8 cellular contexts compared by ENCODE assay signal in the genomic region with DNA sequence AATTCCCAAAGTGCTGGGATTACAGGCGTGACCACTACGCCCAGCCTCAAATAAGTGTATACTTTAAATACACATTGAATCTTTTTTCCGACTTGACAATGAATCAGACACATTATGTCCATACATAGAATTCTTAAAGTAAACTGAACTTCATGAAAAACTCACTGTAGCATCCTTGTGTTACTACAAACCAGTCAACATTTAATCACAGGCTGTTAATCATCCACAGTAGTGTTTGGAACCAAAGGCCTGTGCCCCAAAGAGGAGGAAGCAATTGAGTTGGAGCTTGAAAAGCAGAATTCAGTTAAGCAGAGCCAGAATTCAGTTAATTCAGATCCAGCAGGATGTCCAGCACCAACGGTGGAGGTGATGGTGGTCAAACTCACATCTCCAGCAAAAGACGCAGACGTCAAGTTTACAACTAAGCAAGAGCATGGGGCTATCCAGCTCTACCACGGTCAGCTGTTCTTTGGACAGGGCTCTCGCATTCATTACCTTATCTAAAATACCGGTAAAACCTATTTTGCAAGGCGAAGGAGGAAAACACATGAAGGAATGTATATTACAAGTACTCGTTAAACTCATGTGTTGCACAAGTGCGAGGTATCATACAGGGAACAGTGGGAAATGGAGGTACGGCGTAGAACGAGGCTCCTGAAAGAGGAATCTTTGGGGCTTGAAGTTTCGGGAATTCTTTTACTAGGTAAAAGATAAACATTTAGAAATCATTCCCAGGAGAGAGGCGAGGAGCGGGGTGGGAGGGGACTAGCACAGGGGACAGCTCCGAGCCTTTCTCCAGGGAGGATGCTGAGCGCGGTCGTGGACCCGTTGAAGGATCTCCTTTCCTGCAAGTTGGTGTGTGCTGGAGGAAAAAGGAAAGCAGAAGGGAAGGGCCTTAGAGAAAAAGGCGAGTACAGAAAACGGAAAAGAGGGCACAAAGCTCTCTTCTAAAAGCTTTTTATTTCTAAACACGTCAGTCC. TPM values are rescaled to one million over a fixed set of nuclear protein-coding genes. Genes with fewer than 3 reads are reported as not detected.
DNase-seq lines count a peak whose midpoint lies in the region; ATAC-seq and TF ChIP-seq lines count a peak whose summit lies in the region.

No MANE protein-coding gene starts in this region.

- H3K4me3 Mint-ChIP-seq in Caco-2 (ENCODE audit: unreplicated experiment): peak overlapping the region; percentile 81
- H3K4me3 Mint-ChIP-seq in activated B cell treated with CpG ODN at 0.5 μM for 24 hours: peak overlapping the region; percentile 94

- H4K91ac ChIP-seq in trophoblast cell (ENCODE audit: low read depth, low read length): no peak overlapping the region

- H2BK120ac ChIP-seq in trophoblast cell (ENCODE audit: insufficient read depth, low read length, poor library complexity): no peak overlapping the region

- H2AK5ac ChIP-seq in trophoblast cell (ENCODE audit: low read length): no peak overlapping the region

- H3K9me3 ChIP-seq in Caco-2 (no peaks in the 10 kb centered on the region), trophoblast cell (ENCODE audit: insufficient read depth, low read depth, low read length) (no peaks in the 10 kb centered on the region)

- H3K27me3 ChIP-seq in Caco-2 (replicated peaks; ENCODE audit: control insufficient read depth, insufficient read depth, low read length) (no peaks in the 10 kb centered on the region), trophoblast cell (ENCODE audit: insufficient read depth, low read length) (no peaks in the 10 kb centered on the region)

- no peak overlapping the region for H3K23ac ChIP-seq in trophoblast cell (ENCODE audit: low read length)

- H3K27me3 Mint-ChIP-seq in Caco-2 (ENCODE audit: insufficient read depth, unreplicated experiment) (no peaks in the 10 kb centered on the region), activated B cell treated with CpG ODN at 0.5 μM for 24 hours (no peaks in the 10 kb centered on the region)

- peaks cover 9% of the 10 kb centered on the region for H3K79me2 ChIP-seq in trophoblast cell (ENCODE audit: control insufficient read depth, insufficient read depth, low read length, poor library complexity)

- TF ChIP-seq CTCF in Caco-2 (IDR thresholded peaks at IDR 0.05; ENCODE audit: insufficient read depth in 1 of 2, low read depth in 1 of 2, low read length in 1 of 2, severe bottlenecking in 1 of 2, unreplicated experiment in 1 of 2): no peak
- no peak for TF ChIP-seq CTCF in activated B cell treated with CpG ODN at 0.5 μM for 24 hours (IDR thresholded peaks at IDR 0.05)

- H3K14ac ChIP-seq in trophoblast cell (ENCODE audit: low read length): no peak overlapping the region

- H2BK12ac ChIP-seq in trophoblast cell (ENCODE audit: low read length): no peak overlapping the region

- CTCF ChIA-PET in Caco-2 (lab: Charles Lee) (no interaction called here), activated B cell treated with CpG ODN at 0.5 μM for 24 hours (lab: Charles Lee) (interaction anchor here (0.8 to 1.5 kb wide), 4 partner anchors 68 to 156 kb away, joined by 3 to 6 read pairs (median 3); no protein-coding TSS in a partner anchor)

- no TSS peak for BruUV-seq in Caco-2 (replicated peaks; lab: Mats Ljungman, UMichigan)

- no peak overlapping the region for H3K4ac ChIP-seq in trophoblast cell (ENCODE audit: low read depth, low read length)

- H3K18ac ChIP-seq in trophoblast cell (ENCODE audit: low read length): no peak overlapping the region

- H3K27ac ChIP-seq in trophoblast cell (ENCODE audit: low read depth, low read length): no peak overlapping the region

- H4K12ac ChIP-seq in trophoblast cell (ENCODE audit: low read depth, low read length): no peak overlapping the region

- H3K36me3 Mint-ChIP-seq in Caco-2 (ENCODE audit: insufficient read depth, unreplicated experiment): peaks cover 4% of the 10 kb centered on the region
- peaks cover 49% of the 10 kb centered on the region for H3K36me3 Mint-ChIP-seq in activated B cell treated with CpG ODN at 0.5 μM for 24 hours (ENCODE audit: low read depth)

- H3K27ac Mint-ChIP-seq in Caco-2 (ENCODE audit: unreplicated experiment) (no peak overlapping the region), activated B cell treated with CpG ODN at 0.5 μM for 24 hours (peak overlapping the region; percentile 92)

- intact Hi-C loops in Caco-2 (cut with micrococcal nuclease; ENCODE audit: unreplicated experiment) (loop anchor here (5.0 to 10.0 kb wide), 3 partner anchors 59 to 157 kb away; a partner anchor contains a TSS), activated B cell treated with CpG ODN at 0.5 μM for 24 hours (cut with micrococcal nuclease) (loop anchor here (2.0 to 5.0 kb wide), 3 partner anchors 541 to 1151 kb away; a partner anchor contains a TSS)

- H3K4me3 ChIP-seq in Caco-2 (ENCODE audit: low read depth, low read length) (peak overlapping the region; percentile 79), trophoblast cell (ENCODE audit: low read depth, low read length) (peak overlapping the region; percentile 88)

- H3K4me2 ChIP-seq in trophoblast cell (ENCODE audit: low read length): peak overlapping the region; percentile 71

- no peak overlapping the region for H4K8ac ChIP-seq in trophoblast cell (ENCODE audit: low read depth, low read length)

- no peaks in the 10 kb centered on the region for H3K9me3 Mint-ChIP-seq in Caco-2 (ENCODE audit: unreplicated experiment)
- H3K9me3 Mint-ChIP-seq in activated B cell treated with CpG ODN at 0.5 μM for 24 hours: no peaks in the 10 kb centered on the region

- H2AFZ ChIP-seq in trophoblast cell (ENCODE audit: insufficient read depth, low read length, poor library complexity): no peak overlapping the region

- H3K9ac ChIP-seq in trophoblast cell (ENCODE audit: low read length): no peak overlapping the region

- H3K79me1 ChIP-seq in trophoblast cell (ENCODE audit: low read length): peaks cover 10% of the 10 kb centered on the region

- no peaks in the 10 kb centered on the region for H3K4me1 Mint-ChIP-seq in Caco-2 (ENCODE audit: low read depth, unreplicated experiment)
- peaks cover 51% of the 10 kb centered on the region for H3K4me1 Mint-ChIP-seq in activated B cell treated with CpG ODN at 0.5 μM for 24 hours

- no peaks in the 10 kb centered on the region for H3K36me3 ChIP-seq in Caco-2 (ENCODE audit: control insufficient read depth, insufficient read depth, low read length)
- H3K36me3 ChIP-seq in trophoblast cell (ENCODE audit: control insufficient read depth in 1 of 2, insufficient read depth in 2 of 2, low read length in 2 of 2): peaks cover 0 to 4% of the 10 kb centered on the region in 2 experiments

- no peak overlapping the region for H2BK5ac ChIP-seq in trophoblast cell (ENCODE audit: low read depth, low read length, poor library complexity)

- ATAC-seq in activated B cell treated with CpG ODN at 0.5 μM for 24 hours (ENCODE audit: low read depth) (no peak), HG03139 (IDR thresholded peaks at IDR 0.05; ENCODE audit: unreplicated experiment) (no peak)

- DNase-seq in Caco-2 (peak in 1 of 2 experiments; percentile 6), HT1080 (ENCODE audit: low read depth) (peak; percentile 16), activated B cell treated with CpG ODN at 0.5 μM for 24 hours (no peak), glomerular visceral epithelial cell (ENCODE audit: extremely low spot score) (peak; percentile 30), trophoblast cell (peak; percentile 45 to 80), GOT3 (lab: John Stamatoyannopoulos, UW) (no peak)
- no peak for DNase-seq in activated effector memory CD4-positive, alpha-beta T cell treated with anti-CD3 and anti-CD28 coated beads, Interleukin-2, amount 50 U/mL, for 16 hours

- WGBS in trophoblast cell (ENCODE audit: extremely low coverage, insufficient coverage, insufficient read length): no CpG with 5 or more reads among the region's 26 CpGs

- H3K4me1 ChIP-seq in Caco-2 (0 out of 2 replicates have a peak, but pooled peaks cover 3% of the 10 kb centered on the region), trophoblast cell (ENCODE audit: control insufficient read depth in 1 of 2, insufficient read depth in 2 of 2, low read length in 2 of 2) (peaks cover 2 to 7% of the 10 kb centered on the region in 2 experiments)

- POLR2A ChIA-PET in Caco-2 (lab: Charles Lee) (no interaction called here), activated B cell treated with CpG ODN at 0.5 μM for 24 hours (lab: Charles Lee) (interaction anchor here (0.6 to 3.7 kb wide), 19 partner anchors 8 to 879 kb away, joined by 3 to 29 read pairs (median 6); a partner anchor contains a TSS)

RNA-seq across cellular contexts. Expression of a gene that starts 1.0 kb away (rescaled TPM):
- total RNA-seq in Caco-2 (2022) (19.5 and 20.1 TPM in 2 replicates), activated B cell treated with CpG ODN at 0.5 μM for 24 hours (17.6 and 18.6 TPM in 2 replicates)
- total RNA-seq in HT1080 (2014; rRNA removed; shearing (Covaris generic)): 61.7 and 72.5 TPM in 2 replicates
- 52.9 and 64.3 TPM in 2 replicates for polyA plus RNA-seq in HT1080 (2015; cell fraction: cytosol; rRNA removed)
- polyA plus RNA-seq in HT1080 (2015; cell fraction: nucleus; rRNA removed): 59.3 and 60.2 TPM in 2 replicates
- polyA plus RNA-seq in trophoblast cell (2013): 37.8 and 38.9 TPM in 2 replicates

RNA-seq across cellular contexts. Expression of a gene that starts 1.5 kb away (rescaled TPM):
- total RNA-seq in Caco-2 (2022): 43.2 and 45.9 TPM in 2 replicates
- total RNA-seq in HT1080 (2014; rRNA removed; shearing (Covaris generic)): 149 and 177 TPM in 2 replicates
- 75.2 and 81.7 TPM in 2 replicates for polyA plus RNA-seq in HT1080 (2015; cell fraction: cytosol; rRNA removed)
- polyA plus RNA-seq in HT1080 (2015; cell fraction: nucleus; rRNA removed): 232 and 234 TPM in 2 replicates
- total RNA-seq in activated B cell treated with CpG ODN at 0.5 μM for 24 hours: 105 and 124 TPM in 2 replicates
- 57.9 and 60.3 TPM in 2 replicates for polyA plus RNA-seq in trophoblast cell (2013)

RNA-seq across cellular contexts. Expression of a gene that starts 59.1 kb away (rescaled TPM):
- total RNA-seq in Caco-2 (2022): 4.1 and 5.5 TPM in 2 replicates
- total RNA-seq in HT1080 (2014; rRNA removed; shearing (Covaris generic)): 9.2 and 12.2 TPM in 2 replicates
- polyA plus RNA-seq in HT1080 (2015; cell fraction: cytosol; rRNA removed): 14.5 and 16.0 TPM in 2 replicates
- polyA plus RNA-seq in HT1080 (2015; cell fraction: nucleus; rRNA removed): 25.6 and 26.0 TPM in 2 replicates
- 0.39 and 0.42 TPM in 2 replicates for total RNA-seq in activated B cell treated with CpG ODN at 0.5 μM for 24 hours
- polyA plus RNA-seq in trophoblast cell (2013): 0.70 and 0.89 TPM in 2 replicates

Comparison
In these comparisons a context has a peak if more than half of its experiments do, and no peak if none do; other contexts are left out.
1. DNase-seq: peak in HT1080 (single experiment), glomerular visceral epithelial cell (single experiment) and trophoblast cell (2 of 2); none in activated B cell treated with CpG ODN at 0.5 μM for 24 hours (single experiment), activated effector memory CD4-positive, alpha-beta T cell treated with anti-CD3 and anti-CD28 coated beads, Interleukin-2, amount 50 U/mL, for 16 hours (single experiment) and GOT3 (single experiment).